Comparison of ENCODE assay signal across 8 cellular contexts in genomic region chr5:10249948-10250803, GRCh38. TPM values are rescaled to one million over a fixed set of nuclear protein-coding genes. Genes with fewer than 3 reads are reported as not detected.
A peak's percentile ranks its signal among the peaks of the same experiment; 100 is the strongest.
DNase-seq lines count a peak whose midpoint lies in the region; ATAC-seq lines count a peak whose summit lies in the region.

Gene CCT5, plus strand, starts transcription at chr5:10250280. Its CDS starts 61 bp downstream, at chr5:10250341.

- peak; percentile 80 for ATAC-seq in GM19328 (IDR thresholded peaks at IDR 0.05; ENCODE audit: unreplicated experiment)
- ATAC-seq in HG03520 (IDR thresholded peaks at IDR 0.05; ENCODE audit: unreplicated experiment), result peak; percentile 73
- ATAC-seq in left lobe of liver, result peak; percentile 87

- peaks cover 5% of the 10 kb centered on the region; the same call in 1 of the 2 replicates for H3K9me3 ChIP-seq in BLaER1

- H3K4me2 ChIP-seq in BLaER1, result peak within 1 kb of the TSS; percentile 94

- H3K27ac ChIP-seq in BLaER1, result peak within 1 kb of the TSS; percentile 99

- no peaks in the 10 kb centered on the region for H3K27me3 ChIP-seq in BLaER1

- peak; percentile 99 for DNase-seq in NCI-H69 (lab: John Stamatoyannopoulos, UW)
- peak; percentile 85 for DNase-seq in activated CD4-positive, alpha-beta T cell treated with anti-CD3 and anti-CD28 coated beads, Interleukin-2, amount 50 U/mL, for 1 hour
- DNase-seq in dedifferentiated amniotic fluid mesenchymal stem cell (ENCODE audit: extremely low spot score), result peak; percentile 99
- peak; percentile 95 for DNase-seq in left lobe of liver (ENCODE audit: low spot score)
- DNase-seq in stimulated activated CD4-positive, alpha-beta T cell treated with anti-CD3 and anti-CD28 coated beads, Interleukin-2, amount 100 ng/mL, for 4 hours (ENCODE audit: low read depth), result peak; percentile 87

- H3K36me3 ChIP-seq in BLaER1, result peaks cover 46% of the 10 kb centered on the region

- peak within 1 kb of the TSS; percentile 97 for H3K9ac ChIP-seq in BLaER1

- H3K4me3 ChIP-seq in BLaER1, result peak within 1 kb of the TSS; percentile 93

- H4K20me1 ChIP-seq in BLaER1, result peaks cover 43% of the 10 kb centered on the region

- peaks cover 36% of the 10 kb centered on the region for H3K4me1 ChIP-seq in BLaER1

RNA-seq across cellular contexts. Expression of gene CCT5, which starts in this region (rescaled TPM):
- 47.9 TPM for total RNA-seq in left lobe of liver

Comparison
In these comparisons a context has a peak if more than half of its experiments do, and no peak if none do; other contexts are left out.
1. Peak in every context shown above with its lines: DNase-seq, ATAC-seq, H3K4me3 ChIP-seq and H3K27ac ChIP-seq.